Comparison of ENCODE assay signal across 8 cellular contexts in genomic region chr10:34780818-34781380, GRCh38. TPM values are rescaled to one million over a fixed set of nuclear protein-coding genes. Genes with fewer than 3 reads are reported as not detected.
DNase-seq lines count a peak whose midpoint lies in the region; ATAC-seq and TF ChIP-seq lines count a peak whose summit lies in the region.

No MANE protein-coding gene starts in this region.

- TF ChIP-seq CTCF in vagina (IDR thresholded peaks at IDR 0.05) = no peak

- H3K27me3 Mint-ChIP-seq in activated T-helper 2 cell treated with anti-CD3 and anti-CD28 coated beads, Interferon-gamma antibody, Interleukin-2, Interleukin-4, amounts not matched to agents 10 μg/mL and 5 μg/mL and 100 μg/mL, durations not matched to agents 14 hours and 24 hours and 36 hours (ENCODE audit: low read depth) = peaks cover 18% of the 10 kb centered on the region

- no peaks in the 10 kb centered on the region for H3K36me3 Mint-ChIP-seq in activated T-helper 2 cell treated with anti-CD3 and anti-CD28 coated beads, Interferon-gamma antibody, Interleukin-2, Interleukin-4, amounts not matched to agents 10 μg/mL and 5 μg/mL and 100 μg/mL, durations not matched to agents 14 hours and 24 hours and 36 hours (ENCODE audit: low read depth)

- intact Hi-C loops in vagina (cut with DNase I) = no loop called here
- intact Hi-C loops in activated T-helper 2 cell treated with anti-CD3 and anti-CD28 coated beads, Interferon-gamma antibody, Interleukin-2, Interleukin-4, amounts not matched to agents 10 μg/mL and 5 μg/mL and 100 μg/mL, durations not matched to agents 14 hours and 24 hours and 36 hours (cut with micrococcal nuclease) = no loop called here

- H3K36me3 ChIP-seq in SJCRH30 (no peaks in the 10 kb centered on the region), vagina (no peaks in the 10 kb centered on the region)

- H3K4me1 Mint-ChIP-seq in activated T-helper 2 cell treated with anti-CD3 and anti-CD28 coated beads, Interferon-gamma antibody, Interleukin-2, Interleukin-4, amounts not matched to agents 10 μg/mL and 5 μg/mL and 100 μg/mL, durations not matched to agents 14 hours and 24 hours and 36 hours (ENCODE audit: low read depth) = peaks cover 4% of the 10 kb centered on the region

- DNase-seq in stimulated activated CD4-positive, alpha-beta T cell treated with anti-CD3 and anti-CD28 coated beads, Interleukin-15, amount 100 ng/mL, for 24 hours = peak; percentile 2
- no peak for DNase-seq in stimulated activated CD4-positive, alpha-beta T cell treated with anti-CD3 and anti-CD28 coated beads, Interleukin-4, amount 100 ng/mL, for 4 hours
- DNase-seq in SJCRH30 (peak; percentile 90 to 93), iPS-NIHi11 (ENCODE audit: low spot score) (peak; percentile 24), vagina (ENCODE audit: extremely low spot score in 2 of 2) (no peak)
- DNase-seq in activated T-helper 2 cell treated with anti-CD3 and anti-CD28 coated beads, Interferon-gamma antibody, Interleukin-2, Interleukin-4, amounts not matched to agents 10 μg/mL and 5 μg/mL and 100 μg/mL, durations not matched to agents 14 hours and 24 hours and 36 hours (ENCODE audit: low spot score) = no peak
- no peak for DNase-seq in stimulated activated CD4-positive, alpha-beta T cell treated with anti-CD3 and anti-CD28 coated beads, Interleukin-12 subunit alpha, Interleukin-12 subunit beta, amount 100 ng/mL, for 4 hours

- H3K27ac ChIP-seq in SJCRH30 = peak overlapping the region; percentile 48
- peak overlapping the region; percentile 42 for H3K27ac ChIP-seq in vagina

- no peak for TF ChIP-seq POLR2A in vagina (IDR thresholded peaks at IDR 0.05)

- peaks cover 24% of the 10 kb centered on the region for H3K4me1 ChIP-seq in SJCRH30
- peaks cover 47% of the 10 kb centered on the region for H3K4me1 ChIP-seq in vagina

- H3K9me3 ChIP-seq in SJCRH30 (replicated peaks) (no peaks in the 10 kb centered on the region), vagina (no peaks in the 10 kb centered on the region)

- H3K4me3 Mint-ChIP-seq in activated T-helper 2 cell treated with anti-CD3 and anti-CD28 coated beads, Interferon-gamma antibody, Interleukin-2, Interleukin-4, amounts not matched to agents 10 μg/mL and 5 μg/mL and 100 μg/mL, durations not matched to agents 14 hours and 24 hours and 36 hours (ENCODE audit: low read depth) = no peak overlapping the region

- H3K4me3 ChIP-seq in SJCRH30 (peak overlapping the region; percentile 37), vagina (peak overlapping the region in 1 of 2 donors; percentile 6)

- H3K27me3 ChIP-seq in SJCRH30 (no peaks in the 10 kb centered on the region), vagina (no peaks in the 10 kb centered on the region)

- peak; percentile 82 for ATAC-seq in HG02943 (IDR thresholded peaks at IDR 0.05; ENCODE audit: low read depth, unreplicated experiment)

- no peak overlapping the region for H3K27ac Mint-ChIP-seq in activated T-helper 2 cell treated with anti-CD3 and anti-CD28 coated beads, Interferon-gamma antibody, Interleukin-2, Interleukin-4, amounts not matched to agents 10 μg/mL and 5 μg/mL and 100 μg/mL, durations not matched to agents 14 hours and 24 hours and 36 hours

- H3K9me3 Mint-ChIP-seq in activated T-helper 2 cell treated with anti-CD3 and anti-CD28 coated beads, Interferon-gamma antibody, Interleukin-2, Interleukin-4, amounts not matched to agents 10 μg/mL and 5 μg/mL and 100 μg/mL, durations not matched to agents 14 hours and 24 hours and 36 hours = no peaks in the 10 kb centered on the region

RNA-seq across cellular contexts. Expression of gene PARD3, which starts 34.2 kb away (rescaled TPM):
- 58.7 and 63.9 TPM in 2 replicates for total RNA-seq in SJCRH30 (2014; rRNA removed; shearing (Covaris generic))
- total RNA-seq in vagina = 95.5 TPM
- total RNA-seq in activated T-helper 2 cell treated with anti-CD3 and anti-CD28 coated beads, Interferon-gamma antibody, Interleukin-2, Interleukin-4, amounts not matched to agents 10 μg/mL and 5 μg/mL and 100 μg/mL, durations not matched to agents 14 hours and 24 hours and 36 hours = 1.4 and 2.0 TPM in 2 replicates

Comparison
In these comparisons a context has a peak if more than half of its experiments do, and no peak if none do; other contexts are left out.
1. DNase-seq: peak in stimulated activated CD4-positive, alpha-beta T cell treated with anti-CD3 and anti-CD28 coated beads, Interleukin-15, amount 100 ng/mL, for 24 hours (single experiment), SJCRH30 (2 of 2) and iPS-NIHi11 (single experiment); none in stimulated activated CD4-positive, alpha-beta T cell treated with anti-CD3 and anti-CD28 coated beads, Interleukin-4, amount 100 ng/mL, for 4 hours (0 of 2), vagina (0 of 2), activated T-helper 2 cell treated with anti-CD3 and anti-CD28 coated beads, Interferon-gamma antibody, Interleukin-2, Interleukin-4, amounts not matched to agents 10 μg/mL and 5 μg/mL and 100 μg/mL, durations not matched to agents 14 hours and 24 hours and 36 hours (single experiment) and stimulated activated CD4-positive, alpha-beta T cell treated with anti-CD3 and anti-CD28 coated beads, Interleukin-12 subunit alpha, Interleukin-12 subunit beta, amount 100 ng/mL, for 4 hours (single experiment).
2. RNA of gene PARD3, which starts 34.2 kb away (total RNA-seq): 95.5 TPM in vagina (single experiment) and 58.7 to 63.9 TPM in SJCRH30; 1.4 to 2.0 TPM in activated T-helper 2 cell treated with anti-CD3 and anti-CD28 coated beads, Interferon-gamma antibody, Interleukin-2, Interleukin-4, amounts not matched to agents 10 μg/mL and 5 μg/mL and 100 μg/mL, durations not matched to agents 14 hours and 24 hours and 36 hours; every median in the first group is over 10 times any median in the second.